In the genomic region with DNA sequence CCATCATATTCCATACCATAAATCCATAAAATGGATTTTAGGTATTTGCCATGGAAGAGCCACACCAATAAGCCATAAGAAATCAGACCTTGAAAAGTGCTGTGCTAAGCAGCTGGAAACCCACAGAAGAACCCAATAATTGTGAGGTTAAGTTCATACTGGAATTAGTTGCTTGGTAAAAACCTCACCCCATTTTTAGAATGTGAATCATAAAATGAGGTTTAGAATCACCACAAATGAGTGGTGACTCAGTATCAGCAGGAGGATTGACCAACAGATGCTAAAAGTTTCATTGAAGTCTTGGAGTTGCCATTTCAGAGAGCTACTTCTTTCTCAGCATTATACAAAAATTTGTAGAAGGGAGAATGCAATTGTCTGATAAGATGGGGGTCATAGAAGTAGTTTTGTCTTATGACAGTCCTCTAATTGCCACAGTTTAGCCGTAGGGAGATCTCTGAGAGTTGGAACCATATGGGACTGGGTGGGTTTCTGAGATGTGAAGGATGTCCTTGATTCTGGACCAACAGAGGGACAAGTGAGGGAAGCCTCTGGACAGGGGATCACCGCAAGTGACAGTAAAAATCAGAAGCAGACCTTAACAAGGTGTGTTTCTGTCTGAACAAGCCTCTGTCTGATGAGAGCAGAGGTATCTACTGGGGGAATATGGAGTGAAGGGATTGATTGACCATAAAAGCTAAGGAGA, we compare ENCODE assay signal across 7 cellular contexts. TPM values are rescaled to one million over a fixed set of nuclear protein-coding genes. Genes with fewer than 3 reads are reported as not detected.
DNase-seq lines count a peak whose midpoint lies in the region; ATAC-seq and TF ChIP-seq lines count a peak whose summit lies in the region.

No MANE protein-coding gene starts in this region.

- no peak overlapping the region for H2AK5ac ChIP-seq in IMR-90 (ENCODE audit: low read depth, low read length)

- BruUV-seq in IMR-90 (replicated peaks; lab: Mats Ljungman, UMichigan), result no TSS peak

- no peak overlapping the region for H3K27ac ChIP-seq in IMR-90 (ENCODE audit: insufficient read depth, low read length)

- no peak overlapping the region for H4K8ac ChIP-seq in IMR-90 (ENCODE audit: low read depth in 2 of 2, low read length in 2 of 2)

- no peaks in the 10 kb centered on the region for H3K79me1 ChIP-seq in IMR-90 (ENCODE audit: low read depth in 1 of 2, low read length in 2 of 2)

- H3K27ac Mint-ChIP-seq in stimulated activated naive CD8-positive, alpha-beta T cell treated with anti-CD3 and anti-CD28 coated beads, Interleukin-15, amount 100 ng/mL, for 72 hours, result peak overlapping the region in 1 of 2 donors; percentile 23

- H2BK120ac ChIP-seq in IMR-90 (ENCODE audit: low read depth, low read length), result no peak overlapping the region

- TF ChIP-seq CTCF in IMR-90 (conservative IDR thresholded peaks at IDR 0.05; ENCODE audit: low read depth, low read length), result no peak

- intact Hi-C loops in IMR-90 (cut with micrococcal nuclease), result no loop called here

- H3K9me3 Mint-ChIP-seq in stimulated activated naive CD8-positive, alpha-beta T cell treated with anti-CD3 and anti-CD28 coated beads, Interleukin-15, amount 100 ng/mL, for 72 hours, result no peaks in the 10 kb centered on the region

- H3K23ac ChIP-seq in IMR-90 (ENCODE audit: low read depth, low read length), result no peak overlapping the region

- no peak overlapping the region for H4K5ac ChIP-seq in IMR-90 (ENCODE audit: low read depth, low read length)

- H4K20me1 ChIP-seq in IMR-90 (ENCODE audit: insufficient read depth, low read length), result no peaks in the 10 kb centered on the region

- no peak overlapping the region for H4K91ac ChIP-seq in IMR-90 (ENCODE audit: insufficient read depth, low read depth, low read length)

- no peak overlapping the region for H3K56ac ChIP-seq in IMR-90 (ENCODE audit: extremely low read depth, insufficient read depth, low read length)

- no peaks in the 10 kb centered on the region for H3K27me3 ChIP-seq in IMR-90 (ENCODE audit: control insufficient read depth, insufficient read depth, low read length)

- no peak overlapping the region; the same call in 1 of the 2 replicates for H3K4me2 ChIP-seq in IMR-90 (ENCODE audit: low read depth, low read length)

- no peak overlapping the region for H3K4me3 ChIP-seq in IMR-90 (ENCODE audit: insufficient read depth, low read depth, low read length)

- H2AFZ ChIP-seq in IMR-90 (replicated peaks; ENCODE audit: low read length, poor library complexity), result no peak overlapping the region

- H2AK9ac ChIP-seq in IMR-90 (replicated peaks; ENCODE audit: low read depth, low read length, poor library complexity), result no peak overlapping the region

- dilution Hi-C loops in IMR-90 (cut with HindIII; ENCODE audit: low sequenced_read_pairs, unreplicated experiment), result no loop called here

- no peak overlapping the region for H3K4ac ChIP-seq in IMR-90 (ENCODE audit: low read depth, low read length)

- H3K4me3 Mint-ChIP-seq in stimulated activated naive CD8-positive, alpha-beta T cell treated with anti-CD3 and anti-CD28 coated beads, Interleukin-15, amount 100 ng/mL, for 72 hours, result no peak overlapping the region

- DNase-seq in IMR-90 (peak; percentile 64), epidermal melanocyte (ENCODE audit: insufficient read length, low spot score) (peak; percentile 56), hippocampal formation (lab: John Stamatoyannopoulos, UW) (no peak), NCI-H526 (lab: John Stamatoyannopoulos, UW) (no peak), NCI-H345 treated with DMSO at 0.1 percent for 48 hours (lab: John Stamatoyannopoulos, UW; ENCODE audit: unreplicated experiment) (no peak)
- no peak for DNase-seq in stimulated activated naive CD8-positive, alpha-beta T cell treated with anti-CD3 and anti-CD28 coated beads, Interleukin-15, amount 100 ng/mL, for 72 hours

- ATAC-seq in GM21360 (IDR thresholded peaks at IDR 0.05; ENCODE audit: unreplicated experiment), result peak; percentile 67
- no peak; the same call in 1 of the 2 replicates for ATAC-seq in IMR-90 (ENCODE audit: low read depth)
- peak; percentile 77 for ATAC-seq in stimulated activated naive CD8-positive, alpha-beta T cell treated with anti-CD3 and anti-CD28 coated beads, Interleukin-15, amount 100 ng/mL, for 72 hours

- in situ Hi-C loops in IMR-90 (cut with MboI; ENCODE audit: low sequenced_read_pairs), result no loop called here

- H3K9ac ChIP-seq in IMR-90 (ENCODE audit: low read depth, low read length), result no peak overlapping the region

- H2BK5ac ChIP-seq in IMR-90 (ENCODE audit: low read depth, low read length, poor library complexity, severe bottlenecking), result no peak overlapping the region

- no peaks in the 10 kb centered on the region for H3K9me3 ChIP-seq in IMR-90 (ENCODE audit: control insufficient read depth, insufficient read depth, low read length)

- H2BK15ac ChIP-seq in IMR-90 (ENCODE audit: low read depth, low read length), result no peak overlapping the region

- no peak overlapping the region for H3K14ac ChIP-seq in IMR-90 (replicated peaks; ENCODE audit: low read depth, low read length)

- H3K18ac ChIP-seq in IMR-90 (ENCODE audit: low read depth, low read length), result no peak overlapping the region

- no peak for TF ChIP-seq RAD21 in IMR-90 (IDR thresholded peaks at IDR 0.05; ENCODE audit: low read length)

- no peaks in the 10 kb centered on the region for H3K36me3 ChIP-seq in IMR-90 (ENCODE audit: control insufficient read depth, insufficient read depth, low read length)

- H3K9me1 ChIP-seq in IMR-90 (ENCODE audit: insufficient read depth, low read length), result no peaks in the 10 kb centered on the region

- peaks cover 10% of the 10 kb centered on the region for H3K4me1 Mint-ChIP-seq in stimulated activated naive CD8-positive, alpha-beta T cell treated with anti-CD3 and anti-CD28 coated beads, Interleukin-15, amount 100 ng/mL, for 72 hours

- H3K4me1 ChIP-seq in IMR-90 (ENCODE audit: control insufficient read depth, insufficient read depth, low read length), result no peaks in the 10 kb centered on the region

- H2BK20ac ChIP-seq in IMR-90 (ENCODE audit: low read depth, low read length), result no peak overlapping the region

- 47% methylated on average over 2 of the region's 2 CpGs; no CpG with 5 or more reads in 1 of the 2 experiments for WGBS in IMR-90 (ENCODE audit: extremely low coverage in 2 of 2, insufficient read length in 1 of 2), 2 experiments

- POLR2A ChIA-PET in IMR-90 (lab: Charles Lee; ENCODE audit: unreplicated experiment), result no interaction called here

- CTCF ChIA-PET in IMR-90 (lab: Yijun Ruan, JAX), result no interaction called here

- peaks cover 34% of the 10 kb centered on the region for H3K27me3 Mint-ChIP-seq in stimulated activated naive CD8-positive, alpha-beta T cell treated with anti-CD3 and anti-CD28 coated beads, Interleukin-15, amount 100 ng/mL, for 72 hours

- TF ChIP-seq POLR2A in IMR-90 (IDR thresholded peaks at IDR 0.05; ENCODE audit: low read depth, low read length), result no peak

TF ChIP-seq in IMR-90, 13 proteins besides CTCF, POLR2A, EP300 and RAD21:
- TF ChIP-seq MAFK (IDR thresholded peaks at IDR 0.05; ENCODE audit: low read depth, low read length), result peak; percentile 31; the same call in 1 of the 2 replicates
- TF ChIP-seq NFE2L2 (IDR thresholded peaks at IDR 0.05; ENCODE audit: low read depth, low read length), result no peak
- peak; percentile 26; the same call in 1 of the 2 replicates for TF ChIP-seq CEBPB (IDR thresholded peaks at IDR 0.05; ENCODE audit: low read depth, low read length)

RNA-seq across cellular contexts. Expression of a gene that starts 1.4 kb away (rescaled TPM):
- total RNA-seq in IMR-90 (2012; rRNA removed), result not detected in 2 replicates
- polyA plus RNA-seq in IMR-90 (2012; rRNA removed), result not detected in 2 replicates
- polyA plus RNA-seq in IMR-90 (2012; cell fraction: cytosol; rRNA removed), result not detected in 2 replicates
- not detected in 2 replicates for polyA plus RNA-seq in IMR-90 (2012; cell fraction: nucleus; rRNA removed; ENCODE audit: low replicate concordance)

Comparison
In these comparisons a context has a peak if more than half of its experiments do, and no peak if none do; other contexts are left out.
1. DNase-seq: peak in IMR-90 (single experiment) and epidermal melanocyte (single experiment); none in stimulated activated naive CD8-positive, alpha-beta T cell treated with anti-CD3 and anti-CD28 coated beads, Interleukin-15, amount 100 ng/mL, for 72 hours (0 of 2), hippocampal formation (0 of 2), NCI-H526 (0 of 2) and NCI-H345 treated with DMSO at 0.1 percent for 48 hours (single experiment).